ENCODE assay signal across 8 cellular contexts in genomic region chr15:77107531-77108355, GRCh38. TPM values are rescaled to one million over a fixed set of nuclear protein-coding genes. Genes with fewer than 3 reads are reported as not detected.
A peak's percentile ranks its signal among the peaks of the same experiment; 100 is the strongest.
DNase-seq lines count a peak whose midpoint lies in the region; ATAC-seq, FAIRE-seq and TF ChIP-seq lines count a peak whose summit lies in the region.

No MANE protein-coding gene starts in this region.

- H3K9ac ChIP-seq in fibroblast of lung (ENCODE audit: insufficient read depth, low read length) (no peak overlapping the region), neural progenitor cell (no peak overlapping the region)

- no peaks in the 10 kb centered on the region for H3K4me1 Mint-ChIP-seq in activated CD8-positive, alpha-beta memory T cell treated with anti-CD3 and anti-CD28 coated beads, Interleukin-2, amount 10 ng/mL, durations not matched to agents 7 days and 5 days
- peaks cover 21% of the 10 kb centered on the region for H3K4me1 Mint-ChIP-seq in neural progenitor cell

- no peaks in the 10 kb centered on the region for H3K79me2 ChIP-seq in fibroblast of lung (ENCODE audit: control insufficient read depth, insufficient read depth, low read length)
- H3K79me2 ChIP-seq in neural progenitor cell (ENCODE audit: low read depth) = no peaks in the 10 kb centered on the region

- H3K4me1 ChIP-seq in fibroblast of lung (ENCODE audit: control insufficient read depth, extremely low read depth, insufficient read depth, low read length) (peaks cover 6% of the 10 kb centered on the region), neural progenitor cell (no peaks in the 10 kb centered on the region)

- H4K20me1 ChIP-seq in fibroblast of lung (ENCODE audit: control insufficient read depth, extremely low read depth, insufficient read depth, low read length) (no peaks in the 10 kb centered on the region), neural progenitor cell (ENCODE audit: low read depth) (no peaks in the 10 kb centered on the region)

- DNase-seq in AG04450 (ENCODE audit: low read depth, low spot score) (peak; percentile 27), GM12891 (ENCODE audit: insufficient read length, low spot score) (peak; percentile 43), NCI-H2227 (lab: John Stamatoyannopoulos, UW; ENCODE audit: unreplicated experiment) (peak; percentile 63), fibroblast of lung (ENCODE audit: low read depth in 2 of 2) (peak; percentile 33 to 68), neural progenitor cell (ENCODE audit: low spot score) (peak; percentile 83)
- peak; percentile 66 for DNase-seq in activated CD8-positive, alpha-beta memory T cell treated with anti-CD3 and anti-CD28 coated beads, Interleukin-2, amount 10 ng/mL, durations not matched to agents 7 days and 5 days

- H3K27me3 Mint-ChIP-seq in activated CD8-positive, alpha-beta memory T cell treated with anti-CD3 and anti-CD28 coated beads, Interleukin-2, amount 10 ng/mL, durations not matched to agents 7 days and 5 days = no peaks in the 10 kb centered on the region
- peaks cover 5% of the 10 kb centered on the region for H3K27me3 Mint-ChIP-seq in neural progenitor cell (ENCODE audit: insufficient read depth, low read depth)

- H3K27me3 ChIP-seq in AG04450 (ENCODE audit: control insufficient read depth, insufficient read depth, low read length) (no peaks in the 10 kb centered on the region), fibroblast of lung (ENCODE audit: control insufficient read depth, insufficient read depth, low read length) (no peaks in the 10 kb centered on the region), neural progenitor cell (no peaks in the 10 kb centered on the region)

- H3K4me3 ChIP-seq in AG04450 (ENCODE audit: low read depth, low read length) (no peak overlapping the region), fibroblast of lung (replicated peaks in 1 of 4; ENCODE audit: control extremely low read depth in 1 of 4, insufficient read depth in 1 of 4, low read depth in 3 of 4, low read length in 4 of 4) (no peak overlapping the region), neural progenitor cell (no peak overlapping the region)

- H3K27ac Mint-ChIP-seq in activated CD8-positive, alpha-beta memory T cell treated with anti-CD3 and anti-CD28 coated beads, Interleukin-2, amount 10 ng/mL, durations not matched to agents 7 days and 5 days = no peak overlapping the region
- peak overlapping the region; percentile 50 for H3K27ac Mint-ChIP-seq in neural progenitor cell

- ATAC-seq in activated CD8-positive, alpha-beta memory T cell treated with anti-CD3 and anti-CD28 coated beads, Interleukin-2, amount 10 ng/mL, durations not matched to agents 7 days and 5 days = peak; percentile 69
- no peak for ATAC-seq in GM21737 (IDR thresholded peaks at IDR 0.05; ENCODE audit: unreplicated experiment)
- no peak for ATAC-seq in GM19351 (IDR thresholded peaks at IDR 0.05; ENCODE audit: unreplicated experiment)

- H3K4me2 ChIP-seq in fibroblast of lung (ENCODE audit: extremely low read depth, insufficient read depth, low read length) (no peak overlapping the region), neural progenitor cell (no peak overlapping the region)

- no peak overlapping the region for H3K4me3 Mint-ChIP-seq in activated CD8-positive, alpha-beta memory T cell treated with anti-CD3 and anti-CD28 coated beads, Interleukin-2, amount 10 ng/mL, durations not matched to agents 7 days and 5 days
- no peak overlapping the region for H3K4me3 Mint-ChIP-seq in neural progenitor cell

- POLR2A ChIA-PET in AG04450 (lab: Yijun Ruan, JAX) = no interaction called here

- H3K36me3 ChIP-seq in fibroblast of lung (ENCODE audit: control insufficient read depth, insufficient read depth, low read length) (peaks cover 2% of the 10 kb centered on the region), neural progenitor cell (no peaks in the 10 kb centered on the region)

- CTCF ChIA-PET in AG04450 (lab: Charles Lee) = interaction anchor here (0.5 to 10.3 kb wide), 13 partner anchors 9 to 436 kb away, joined by 3 to 69 read pairs (median 4); no protein-coding TSS in a partner anchor
- CTCF ChIA-PET in activated CD8-positive, alpha-beta memory T cell treated with anti-CD3 and anti-CD28 coated beads, Interleukin-2, amount 10 ng/mL, durations not matched to agents 7 days and 5 days (lab: Charles Lee) = interaction anchor here (0.6 to 7.1 kb wide), 11 partner anchors 11 to 436 kb away, joined by 3 to 50 read pairs (median 6); no protein-coding TSS in a partner anchor

- no peaks in the 10 kb centered on the region for H3K36me3 Mint-ChIP-seq in activated CD8-positive, alpha-beta memory T cell treated with anti-CD3 and anti-CD28 coated beads, Interleukin-2, amount 10 ng/mL, durations not matched to agents 7 days and 5 days
- no peaks in the 10 kb centered on the region for H3K36me3 Mint-ChIP-seq in neural progenitor cell

- H3F3A ChIP-seq in neural progenitor cell (ENCODE audit: low read depth) = no peaks in the 10 kb centered on the region

- H3K27ac ChIP-seq in AG04450 (ENCODE audit: low read depth, low read length) (no peak overlapping the region), fibroblast of lung (ENCODE audit: insufficient read depth, low read length) (no peak overlapping the region), neural progenitor cell (no peak overlapping the region)

- no peak for TF ChIP-seq POLR2A in GM12891 (IDR thresholded peaks at IDR 0.05; ENCODE audit: low read depth, low read length)

- no peaks in the 10 kb centered on the region for H3K9me3 Mint-ChIP-seq in activated CD8-positive, alpha-beta memory T cell treated with anti-CD3 and anti-CD28 coated beads, Interleukin-2, amount 10 ng/mL, durations not matched to agents 7 days and 5 days (ENCODE audit: low read depth)
- H3K9me3 Mint-ChIP-seq in neural progenitor cell = no peaks in the 10 kb centered on the region

- peak; percentile 40 for FAIRE-seq in GM12891 (lab: Jason Lieb, UNC)

- no peak overlapping the region for H2AFZ ChIP-seq in fibroblast of lung (ENCODE audit: low read length)
- H2AFZ ChIP-seq in neural progenitor cell (replicated peaks) = no peak overlapping the region

- H3K9me3 ChIP-seq in AG04450 (ENCODE audit: control insufficient read depth, insufficient read depth, low read length) (no peaks in the 10 kb centered on the region), fibroblast of lung (ENCODE audit: control insufficient read depth, insufficient read depth, low read depth, low read length) (no peaks in the 10 kb centered on the region), neural progenitor cell (ENCODE audit: low read depth) (no peaks in the 10 kb centered on the region)

- TF ChIP-seq CTCF in AG04450 (IDR thresholded peaks at IDR 0.05; ENCODE audit: low read depth, low read length) (peak; percentile 79), fibroblast of lung (conservative IDR thresholded peaks at IDR 0.05 in 1 of 2, IDR thresholded peaks at IDR 0.05 in 1 of 2; ENCODE audit: low read depth in 1 of 2, low read length in 2 of 2) (peak; percentile 67 to 79), neural progenitor cell (IDR thresholded peaks at IDR 0.05) (peak; percentile 85)

TF ChIP-seq in GM12891, 5 proteins besides CTCF, POLR2A, EP300 and RAD21:
- TF ChIP-seq POLR2AphosphoS5 (IDR thresholded peaks at IDR 0.05; ENCODE audit: low read depth, low read length) (no peak), POU2F2 (IDR thresholded peaks at IDR 0.05; ENCODE audit: low read depth, low read length) (no peak), SPI1 (IDR thresholded peaks at IDR 0.05; ENCODE audit: low read depth, low read length) (no peak), TAF1 (IDR thresholded peaks at IDR 0.05; ENCODE audit: low read depth, low read length) (no peak), PAX5 (IDR thresholded peaks at IDR 0.05; ENCODE audit: insufficient read depth, low read length, severe bottlenecking) (no peak)

RNA-seq across cellular contexts. Expression of gene TSPAN3, which starts 36.8 kb away (rescaled TPM):
- 359 and 410 TPM in 2 replicates for polyA plus RNA-seq in AG04450 (2011; rRNA removed)
- 217 and 229 TPM in 2 replicates for polyA minus RNA-seq in AG04450 (2011; rRNA and poly(A)+ RNA removed)
- 34.5 TPM for polyA plus RNA-seq in GM12891 (2012; ENCODE audit: low read depth, missing spikeins)
- total RNA-seq in activated CD8-positive, alpha-beta memory T cell treated with anti-CD3 and anti-CD28 coated beads, Interleukin-2, amount 10 ng/mL, durations not matched to agents 7 days and 5 days = 10 to 100 TPM; 20.9 to 29.4 TPM
- 181 and 225 TPM in 2 replicates for total RNA-seq in fibroblast of lung
- polyA plus RNA-seq in fibroblast of lung = 308 and 472 TPM in 2 replicates
- 175 and 230 TPM in 2 replicates for polyA plus RNA-seq in fibroblast of lung (2012)
- polyA minus RNA-seq in fibroblast of lung (ENCODE audit: low replicate concordance) = 174 and 216 TPM in 2 replicates
- total RNA-seq in neural progenitor cell (ENCODE audit: low replicate concordance) = 331 and 474 TPM in 2 replicates

Comparison
In these comparisons a context has a peak if more than half of its experiments do, and no peak if none do; other contexts are left out.
1. DNase-seq: peak in every context shown above with its lines; median percentile 83 in neural progenitor cell; 66 in activated CD8-positive, alpha-beta memory T cell treated with anti-CD3 and anti-CD28 coated beads, Interleukin-2, amount 10 ng/mL, durations not matched to agents 7 days and 5 days; 63 in NCI-H2227; 50 in fibroblast of lung; 43 in GM12891; 27 in AG04450.